ENCODE assay signal across 8 cellular contexts in the genomic region with DNA sequence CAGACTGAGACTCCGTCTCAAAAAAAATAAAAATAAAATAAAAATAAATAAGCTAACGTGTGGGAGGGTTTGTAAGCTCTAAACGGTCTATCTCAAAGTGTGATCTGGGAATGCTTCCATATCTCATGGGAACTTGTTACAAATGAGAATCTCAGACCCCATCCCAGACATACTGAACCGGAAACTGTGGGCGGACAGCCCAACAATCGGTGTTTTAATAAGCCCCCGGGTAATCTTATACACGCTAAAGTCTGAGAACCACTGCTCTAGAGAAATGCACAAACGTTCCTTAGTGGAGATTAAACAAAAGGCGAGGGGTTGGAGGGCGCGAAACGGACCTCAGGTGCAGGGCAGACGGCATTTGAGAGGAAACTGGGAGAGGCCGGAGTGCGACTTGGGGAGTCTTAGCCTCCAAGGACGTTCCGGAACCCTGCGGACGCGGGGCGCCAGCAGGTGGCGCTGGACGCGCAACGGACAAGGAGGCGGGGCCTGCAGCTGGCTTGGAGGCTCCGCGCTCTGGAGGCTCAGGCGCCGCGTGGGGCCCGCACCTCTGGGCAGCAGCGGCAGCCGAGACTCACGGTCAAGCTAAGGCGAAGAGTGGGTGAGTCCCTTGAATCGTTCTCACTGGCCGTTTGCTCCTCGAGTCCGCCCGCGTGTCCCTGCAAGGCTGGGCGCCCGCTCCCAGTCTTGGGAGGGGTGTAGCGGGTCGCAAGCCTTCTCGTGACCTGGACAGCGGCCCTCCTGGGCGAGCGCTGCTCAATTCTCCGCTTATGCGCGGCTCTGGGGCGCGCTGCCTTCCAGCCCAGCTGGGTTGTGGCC. TPM values are rescaled to one million over a fixed set of nuclear protein-coding genes. Genes with fewer than 3 reads are reported as not detected.
DNase-seq lines count a peak whose midpoint lies in the region; ATAC-seq and TF ChIP-seq lines count a peak whose summit lies in the region.
"Not testable (repeated sequence)": the region's sequence is repeated elsewhere in the genome, so short reads cannot be mapped to it uniquely, and the experiment has no call there.

A gene (plus strand): TSS at position 527 of the 819 bp plus-strand sequence. CDS start 5,320 bp downstream, outside the sequence.

- H3K4me3 ChIP-seq in astrocyte of the cerebellum (ENCODE audit: low read depth, low read length): peak within 1 kb of the TSS; percentile 55

- ATAC-seq in GM18502 (IDR thresholded peaks at IDR 0.05; ENCODE audit: poor library complexity, unreplicated experiment): peak; percentile 98
- peak; percentile 97 for ATAC-seq in HG02885 (IDR thresholded peaks at IDR 0.05; ENCODE audit: poor library complexity, unreplicated experiment)

- in situ Hi-C loops in astrocyte of the cerebellum (cut with HindIII; ENCODE audit: low sequenced_read_pairs): not testable (repeated sequence)

- peak; percentile 72 for TF ChIP-seq CTCF in astrocyte of the cerebellum (IDR thresholded peaks at IDR 0.05; ENCODE audit: low read depth, low read length, missing control alignments)

- DNase-seq in NCI-H1694 treated with DMSO at 0.1 percent for 48 hours (lab: John Stamatoyannopoulos, UW) (peak; percentile 23), T1000 (lab: John Stamatoyannopoulos, UW) (peak; percentile 61), astrocyte of the cerebellum (ENCODE audit: low read depth) (peak; percentile 83), hepatic stellate cell (ENCODE audit: low spot score) (peak; percentile 67), pulmonary artery endothelial cell (ENCODE audit: low read depth, low spot score) (peak; percentile 68), ureter (ENCODE audit: low spot score) (peak; percentile 92)

RNA-seq across cellular contexts. Expression of the gene that starts here (rescaled TPM):
- 18.6 and 40.1 TPM in 2 replicates for total RNA-seq in pulmonary artery endothelial cell
- 20.5 TPM for total RNA-seq in ureter

Comparison
In these comparisons a context has a peak if more than half of its experiments do, and no peak if none do; other contexts are left out.
1. Peak in every context shown above with its lines: DNase-seq, ATAC-seq and H3K4me3 ChIP-seq.
2. DNase-seq: peak in every context shown above with its lines; median percentile 92 in ureter; 83 in astrocyte of the cerebellum; 68 in pulmonary artery endothelial cell; 67 in hepatic stellate cell; 61 in T1000; 23 in NCI-H1694 treated with DMSO at 0.1 percent for 48 hours.